9 cellular contexts compared by ENCODE assay signal in genomic region chr1:44785501-44786137, GRCh38. TPM values are rescaled to one million over a fixed set of nuclear protein-coding genes. Genes with fewer than 3 reads are reported as not detected.
DNase-seq lines count a peak whose midpoint lies in the region; ATAC-seq and TF ChIP-seq lines count a peak whose summit lies in the region.
"Had no signal": no experiment of that assay in that cellular context is flagged by ENCODE, and none has a peak within 500 bp of the region (broad histone marks: within the 10 kb centered on the region; RNA-seq: fewer than 3 reads in every experiment).

No MANE protein-coding gene starts in this region.

- no peak for TF ChIP-seq EP300 in upper lobe of left lung (IDR thresholded peaks at IDR 0.05)

- H3K4me3 ChIP-seq in mononuclear cell (ENCODE audit: low read length) (peak overlapping the region; percentile 36), upper lobe of left lung (peak overlapping the region in 3 of 4 donors; percentile 50 to 55 (median 52))

- H3K27ac ChIP-seq in upper lobe of left lung, result peak overlapping the region in 3 of 4 donors; percentile 8 to 72 (median 68)

- CTCF ChIA-PET in MCF 10A (lab: Yijun Ruan, JAX), result interaction anchor here (0.6 to 1.1 kb wide), 3 partner anchors 8 to 54 kb away, joined by 3 to 7 read pairs (median 5); no protein-coding TSS in a partner anchor

- H3K36me3 Mint-ChIP-seq in activated naive CD4-positive, alpha-beta T cell treated with anti-CD3 and anti-CD28 coated beads, Interleukin-2, amount 50 U/mL, for 24 hours, result peaks cover 5% of the 10 kb centered on the region
- peaks cover 23% of the 10 kb centered on the region for H3K36me3 Mint-ChIP-seq in MCF 10A (ENCODE audit: insufficient read depth, unreplicated experiment)

- 40 to 50% methylated on average over 11 of the region's 11 CpGs for WGBS in upper lobe of left lung, 2 donors

- ATAC-seq in upper lobe of left lung (ENCODE audit: low FRiP score in 2 of 2) (no peak), HG03039 (IDR thresholded peaks at IDR 0.05; ENCODE audit: unreplicated experiment) (no peak)

- DNase-seq in activated naive CD4-positive, alpha-beta T cell treated with anti-CD3 and anti-CD28 coated beads, Interleukin-2, amount 50 U/mL, for 16 hours, result no peak
- DNase-seq in MCF 10A (ENCODE audit: unreplicated experiment) (no peak), upper lobe of left lung (no peak), HuH-7 (ENCODE audit: low spot score) (no peak), NOMO-1 treated with DMSO at 0.1 percent for 48 hours (lab: John Stamatoyannopoulos, UW; ENCODE audit: unreplicated experiment) (no peak)

- no peaks in the 10 kb centered on the region for H3K9me3 Mint-ChIP-seq in activated naive CD4-positive, alpha-beta T cell treated with anti-CD3 and anti-CD28 coated beads, Interleukin-2, amount 50 U/mL, for 24 hours
- H3K9me3 Mint-ChIP-seq in MCF 10A (ENCODE audit: unreplicated experiment), result no peaks in the 10 kb centered on the region

- no peaks in the 10 kb centered on the region for H3K27me3 ChIP-seq in mononuclear cell (ENCODE audit: insufficient read depth, low read length)
- no peaks in the 10 kb centered on the region for H3K27me3 ChIP-seq in upper lobe of left lung

- TF ChIP-seq CTCF in MCF 10A (IDR thresholded peaks at IDR 0.05; ENCODE audit: unreplicated experiment) (no peak), upper lobe of left lung (IDR thresholded peaks at IDR 0.05) (no peak)

- no peaks in the 10 kb centered on the region for H3K9me3 ChIP-seq in mononuclear cell (ENCODE audit: low read depth, low read length)
- no peaks in the 10 kb centered on the region for H3K9me3 ChIP-seq in upper lobe of left lung

- H3K27ac Mint-ChIP-seq in activated naive CD4-positive, alpha-beta T cell treated with anti-CD3 and anti-CD28 coated beads, Interleukin-2, amount 50 U/mL, for 24 hours, result peak overlapping the region; percentile 59
- H3K27ac Mint-ChIP-seq in MCF 10A (ENCODE audit: low read depth, unreplicated experiment), result no peak overlapping the region

- peak overlapping the region; percentile 84 for H3K4me3 Mint-ChIP-seq in activated naive CD4-positive, alpha-beta T cell treated with anti-CD3 and anti-CD28 coated beads, Interleukin-2, amount 50 U/mL, for 24 hours
- peak overlapping the region; percentile 58 for H3K4me3 Mint-ChIP-seq in MCF 10A (ENCODE audit: unreplicated experiment)

- H3K27me3 Mint-ChIP-seq in activated naive CD4-positive, alpha-beta T cell treated with anti-CD3 and anti-CD28 coated beads, Interleukin-2, amount 50 U/mL, for 24 hours, result no peaks in the 10 kb centered on the region
- no peaks in the 10 kb centered on the region for H3K27me3 Mint-ChIP-seq in MCF 10A (ENCODE audit: insufficient read depth, unreplicated experiment)

- H3K4me1 ChIP-seq in mononuclear cell (ENCODE audit: insufficient read depth, low read length) (peaks cover 31% of the 10 kb centered on the region), upper lobe of left lung (peaks cover 19 to 33% (median 32%) of the 10 kb centered on the region in 4 donors)

- BruUV-seq in MCF 10A (replicated peaks; lab: Mats Ljungman, UMichigan), result no TSS peak

- H3K36me3 ChIP-seq in upper lobe of left lung, result peaks cover 0 to 17% (median 6%) of the 10 kb centered on the region in 4 donors

- intact Hi-C loops in MCF 10A (cut with micrococcal nuclease), result loop anchor here (1.0 kb wide), 1 partner anchor 34 kb away; no protein-coding TSS in a partner anchor

- peaks cover 37% of the 10 kb centered on the region for H3K4me1 Mint-ChIP-seq in activated naive CD4-positive, alpha-beta T cell treated with anti-CD3 and anti-CD28 coated beads, Interleukin-2, amount 50 U/mL, for 24 hours
- peaks cover 7% of the 10 kb centered on the region for H3K4me1 Mint-ChIP-seq in MCF 10A (ENCODE audit: insufficient read depth, unreplicated experiment)

- no peak for TF ChIP-seq POLR2A in upper lobe of left lung (IDR thresholded peaks at IDR 0.05)

- POLR2A ChIA-PET in MCF 10A (lab: Yijun Ruan, JAX), result interaction anchor here (1.3 kb wide), 1 partner anchor 10 kb away, joined by 3 read pairs; no protein-coding TSS in a partner anchor

RNA-seq across cellular contexts. Expression of gene BEST4, which starts 2.4 kb away (rescaled TPM):
- total RNA-seq in MCF 10A (2022) (0.35 and 0.49 TPM in 2 replicates), mononuclear cell (0.21 TPM), upper lobe of left lung (1 to 10 TPM in 3 of 6 donors, under 1 TPM in 3; 0.30 to 9.1 (median 0.81) TPM)
- total RNA-seq: glomerular endothelial cell had no signal

RNA-seq across cellular contexts. Expression of gene RPS8, which starts 10.3 kb away (rescaled TPM):
- 2,454 and 2,713 TPM in 2 replicates for total RNA-seq in MCF 10A (2022)
- total RNA-seq in mononuclear cell, result 2,122 TPM
- total RNA-seq in upper lobe of left lung, result 1,000 to 10,000 TPM in 4 of 6 donors, 100 to 1,000 TPM in 2; 507 to 1,439 (median 1,183) TPM

RNA-seq across cellular contexts. Expression of gene PLK3, which starts 14.6 kb away (rescaled TPM):
- total RNA-seq in MCF 10A (2022), result 47.2 and 68.0 TPM in 2 replicates
- 224 TPM for total RNA-seq in mononuclear cell
- total RNA-seq in upper lobe of left lung, result 10 to 100 TPM; 24.9 to 72.4 (median 49.6) TPM

RNA-seq across cellular contexts. Expression of gene DYNLT4, which starts 21.5 kb away (rescaled TPM):
- total RNA-seq in MCF 10A (2022) (not detected in 2 replicates), mononuclear cell (4.6 TPM), upper lobe of left lung (10 to 100 TPM in 4 of 6 donors, 1 to 10 TPM in 2; 1.2 to 38.8 (median 10.9) TPM)

RNA-seq across cellular contexts. Expression of gene BTBD19, which starts 22.7 kb away (rescaled TPM):
- 11.7 and 15.5 TPM in 2 replicates for total RNA-seq in MCF 10A (2022)
- total RNA-seq in mononuclear cell, result 8.7 TPM
- total RNA-seq in upper lobe of left lung, result 10 to 100 TPM in 4 of 6 donors, 1 to 10 TPM in 2; 5.1 to 63.9 (median 17.8) TPM
